8 cellular contexts compared by ENCODE assay signal in genomic region chr3:50238549-50239026, GRCh38. TPM values are rescaled to one million over a fixed set of nuclear protein-coding genes. Genes with fewer than 3 reads are reported as not detected.
DNase-seq lines count a peak whose midpoint lies in the region; ATAC-seq, FAIRE-seq and TF ChIP-seq lines count a peak whose summit lies in the region.

No MANE protein-coding gene starts in this region.

- H3K4me1 Mint-ChIP-seq in WTC11: peaks cover 70% of the 10 kb centered on the region

- H3K36me3 Mint-ChIP-seq in WTC11: no peaks in the 10 kb centered on the region

- TF ChIP-seq CTCF in WTC11 (IDR thresholded peaks at IDR 0.05): no peak
- no peak for TF ChIP-seq CTCF in fibroblast of pulmonary artery (IDR thresholded peaks at IDR 0.05; ENCODE audit: low read length, missing control alignments)

- DNase-seq in SIG-M5 treated with dmso at 0.1 percent for 504 hours (lab: John Stamatoyannopoulos, UW; ENCODE audit: unreplicated experiment) (peak; percentile 24), SIG-M5 (lab: John Stamatoyannopoulos, UW) (no peak), WTC11 (ENCODE audit: low spot score) (no peak), fibroblast of pulmonary artery (ENCODE audit: low read depth) (no peak), RCC 7860 (ENCODE audit: low spot score) (no peak)

- ATAC-seq in WTC11 (no peak), HG03565 (IDR thresholded peaks at IDR 0.05; ENCODE audit: unreplicated experiment) (no peak), GM21529 (IDR thresholded peaks at IDR 0.05; ENCODE audit: unreplicated experiment) (no peak)

- H3K4me3 ChIP-seq in fibroblast of pulmonary artery (replicated peaks; ENCODE audit: low read depth, low read length): peak overlapping the region; percentile 94
- H3K4me3 ChIP-seq in neuron (ENCODE audit: low read length): peak overlapping the region; percentile 94

- peaks cover 64% of the 10 kb centered on the region for H3K4me1 ChIP-seq in neuron (ENCODE audit: insufficient read depth, low read length)

- POLR2A ChIA-PET in WTC11 (lab: Charles Lee): interaction anchor here (1.1 kb wide), 1 partner anchor 8 kb away, joined by 5 read pairs; no protein-coding TSS in a partner anchor

- H3K27ac Mint-ChIP-seq in WTC11: no peak overlapping the region; the same call in 1 of the 2 replicates

- peaks cover 14% of the 10 kb centered on the region for H3K36me3 ChIP-seq in neuron (ENCODE audit: insufficient read depth, low read length)

- FAIRE-seq in RCC 7860 (lab: Jason Lieb, UNC): no peak

- H3K9me3 ChIP-seq in neuron (ENCODE audit: low read length): no peaks in the 10 kb centered on the region

- no peaks in the 10 kb centered on the region for H3K27me3 Mint-ChIP-seq in WTC11 (ENCODE audit: low read depth)

- no peaks in the 10 kb centered on the region for H3K27me3 ChIP-seq in neuron (ENCODE audit: insufficient read depth, low read length)

- H3K4me3 Mint-ChIP-seq in WTC11: peak overlapping the region; percentile 97

- H3K9me3 Mint-ChIP-seq in WTC11: no peaks in the 10 kb centered on the region

- no peak overlapping the region for H2AFZ ChIP-seq in neuron (ENCODE audit: low read depth, low read length)

- CTCF ChIA-PET in WTC11 (lab: Charles Lee): interaction anchor here (1.1 to 6.4 kb wide), 7 partner anchors 8 to 44 kb away, joined by 3 to 88 read pairs (median 4); no protein-coding TSS in a partner anchor

TF ChIP-seq in WTC11, 78 proteins besides CTCF, POLR2A, EP300 and RAD21:
- TF ChIP-seq KAT7 (CRISPR knock-in tag; IDR thresholded peaks at IDR 0.05; ENCODE audit: borderline replicate concordance) (no peak), ZMAT4 (CRISPR knock-in tag; IDR thresholded peaks at IDR 0.05) (no peak), TEAD1 (CRISPR knock-in tag; IDR thresholded peaks at IDR 0.05) (0 out of 2 replicates have a peak, but pooled peaks have one; percentile 37), GABPB1 (CRISPR knock-in tag; IDR thresholded peaks at IDR 0.05) (no peak), ZNF396 (CRISPR knock-in tag; IDR thresholded peaks at IDR 0.05; ENCODE audit: borderline replicate concordance) (no peak), AFF4 (CRISPR knock-in tag; IDR thresholded peaks at IDR 0.05; ENCODE audit: borderline replicate concordance) (no peak), ERG (CRISPR knock-in tag; IDR thresholded peaks at IDR 0.05) (no peak)

RNA-seq across cellular contexts. Expression of gene GNAI2, which starts 2.6 kb away (rescaled TPM):
- 181 to 185 TPM (median 185 TPM) in 3 replicates for total RNA-seq in WTC11 (2021)

RNA-seq across cellular contexts. Expression of gene SEMA3B, which starts 30.4 kb away (rescaled TPM):
- total RNA-seq in WTC11 (2021): 7.3 to 9.0 TPM (median 8.7 TPM) in 3 replicates

RNA-seq across cellular contexts. Expression of gene SLC38A3, which starts 33.5 kb away (rescaled TPM):
- 0.90 to 1.6 TPM (median 1.3 TPM) in 3 replicates for total RNA-seq in WTC11 (2021)

RNA-seq across cellular contexts. Expression of gene LSMEM2, which starts 40.3 kb away (rescaled TPM):
- 0.41 to 0.60 TPM (median 0.57 TPM) in 3 replicates for total RNA-seq in WTC11 (2021)

RNA-seq across cellular contexts. Expression of gene GNAT1, which starts 47.2 kb away (rescaled TPM):
- 0.13 to 0.39 TPM (median 0.14 TPM) in 3 replicates for total RNA-seq in WTC11 (2021)
